24 cellular contexts compared by ENCODE assay signal in the genomic region with DNA sequence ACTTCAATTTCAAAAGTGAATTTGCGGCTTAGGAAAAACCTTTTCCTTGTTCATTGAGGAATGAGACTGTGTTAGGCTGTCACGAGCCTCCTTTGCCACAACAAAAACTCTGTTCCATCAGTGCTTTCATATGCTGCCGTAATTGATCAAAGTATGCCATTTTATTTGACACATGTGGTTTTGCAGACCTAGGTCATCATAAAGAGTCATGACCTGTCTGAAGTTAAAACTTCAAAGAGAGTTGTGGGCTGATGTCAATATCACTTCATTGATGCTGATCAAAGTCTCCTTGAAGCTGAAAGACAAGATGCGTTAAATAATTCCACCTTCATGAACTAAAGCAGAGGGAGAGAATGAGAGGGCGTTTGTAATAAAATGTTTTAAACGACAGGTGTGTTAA. TPM values are rescaled to one million over a fixed set of nuclear protein-coding genes. Genes with fewer than 3 reads are reported as not detected.
"Had no signal": no experiment of that assay in that cellular context is flagged by ENCODE, and none has a peak within 500 bp of the region (broad histone marks: within the 10 kb centered on the region; RNA-seq: fewer than 3 reads in every experiment).

No MANE protein-coding gene starts in this region.

- H3K9me3 Mint-ChIP-seq: activated naive CD8-positive, alpha-beta T cell treated with anti-CD3 and anti-CD28 coated beads, Interleukin-2, amount 50 U/mL, for 24 hours; activated T-helper 1 cell treated with anti-CD3 and anti-CD28 coated beads, Interleukin-12 subunit alpha, Interleukin-12 subunit beta, Interleukin-2, Interleukin-4 antibody, amounts not matched to agents 30 ng/mL and 10 ng/mL and 1 ng/mL, durations not matched to agents 14 hours and 24 hours and 36 hours; nephron; T-helper 2 cell treated with Interferon-gamma antibody and Interleukin-4, amounts not matched to agents 5 μg/mL and 100 μg/mL, for 36 hours had no signal

- ATAC-seq: activated naive CD8-positive, alpha-beta T cell treated with anti-CD3 and anti-CD28 coated beads, Interleukin-2, amount 50 U/mL, for 24 hours; gastroesophageal sphincter; left colon; right lobe of liver; stimulated activated naive CD8-positive, alpha-beta T cell treated with anti-CD3 and anti-CD28 coated beads, Interleukin-15, Interleukin-2, amounts not matched to agents 100 U/mL and 50 U/mL, for 24 hours had no signal

- H3K27me3 ChIP-seq: gastroesophageal sphincter, hepatocyte, right lobe of liver, testis, transverse colon had no signal

- H3K79me2 ChIP-seq: hepatocyte had no signal

- H3K4me3 ChIP-seq: gastroesophageal sphincter, hepatocyte, right lobe of liver, testis, transverse colon had no signal

- H3K27ac ChIP-seq: gastroesophageal sphincter, hepatocyte, right lobe of liver, testis, transverse colon had no signal

- H3K27ac Mint-ChIP-seq: activated naive CD8-positive, alpha-beta T cell treated with anti-CD3 and anti-CD28 coated beads, Interleukin-2, amount 50 U/mL, for 24 hours; activated T-helper 1 cell treated with anti-CD3 and anti-CD28 coated beads, Interleukin-12 subunit alpha, Interleukin-12 subunit beta, Interleukin-2, Interleukin-4 antibody, amounts not matched to agents 30 ng/mL and 10 ng/mL and 1 ng/mL, durations not matched to agents 14 hours and 24 hours and 36 hours; nephron; T-helper 2 cell treated with Interferon-gamma antibody and Interleukin-4, amounts not matched to agents 5 μg/mL and 100 μg/mL, for 36 hours had no signal

- H3K4me2 ChIP-seq: hepatocyte had no signal

- H3K9me3 ChIP-seq: gastroesophageal sphincter, right lobe of liver, testis, transverse colon had no signal

- H2AFZ ChIP-seq: hepatocyte had no signal

- H3K4me1 ChIP-seq: right lobe of liver, transverse colon had no signal

- H3K27me3 Mint-ChIP-seq: activated naive CD8-positive, alpha-beta T cell treated with anti-CD3 and anti-CD28 coated beads, Interleukin-2, amount 50 U/mL, for 24 hours had no signal

- DNase-seq: activated CD4-positive, alpha-beta T cell treated with anti-CD3 and anti-CD28 coated beads for 4 hours; activated CD4-positive, alpha-beta T cell treated with anti-CD3 and anti-CD28 coated beads, Interleukin-2, amount 50 U/mL, for 4 hours; activated CD4-positive, CD25-positive, alpha-beta regulatory T cell; activated effector memory CD4-positive, alpha-beta T cell treated with anti-CD3 and anti-CD28 coated beads, Interleukin-2, amount 50 U/mL, for 16 hours; activated naive CD4-positive, alpha-beta T cell treated with anti-CD3 and anti-CD28 coated beads, Interleukin-2, amount 50 U/mL, for 16 hours; activated naive CD8-positive, alpha-beta T cell treated with anti-CD3 and anti-CD28 coated beads, Interleukin-2, amount 50 U/mL, for 24 hours; amygdala; caudate nucleus; left colon; midbrain; right lobe of liver; stimulated activated CD4-positive, alpha-beta T cell treated with anti-CD3 and anti-CD28 coated beads, Interleukin-2, amount 100 ng/mL, for 48 hours; stimulated activated naive CD8-positive, alpha-beta T cell treated with anti-CD3 and anti-CD28 coated beads, Interleukin-15, Interleukin-2, amounts not matched to agents 100 U/mL and 50 U/mL, for 24 hours; testis; transverse colon had no signal

- H3K4me3 Mint-ChIP-seq: activated naive CD8-positive, alpha-beta T cell treated with anti-CD3 and anti-CD28 coated beads, Interleukin-2, amount 50 U/mL, for 24 hours; activated T-helper 1 cell treated with anti-CD3 and anti-CD28 coated beads, Interleukin-12 subunit alpha, Interleukin-12 subunit beta, Interleukin-2, Interleukin-4 antibody, amounts not matched to agents 30 ng/mL and 10 ng/mL and 1 ng/mL, durations not matched to agents 14 hours and 24 hours and 36 hours; nephron; T-helper 2 cell treated with Interferon-gamma antibody and Interleukin-4, amounts not matched to agents 5 μg/mL and 100 μg/mL, for 36 hours had no signal

- H3K36me3 ChIP-seq: right lobe of liver, transverse colon had no signal

RNA-seq across cellular contexts. Expression of a gene that starts 55.5 kb away (rescaled TPM):
- total RNA-seq: endothelial cell of umbilical vein, fibroblast of lung, fibroblast of villous mesenchyme, osteoblast had no signal
- polyA plus RNA-seq: endothelial cell of umbilical vein, fibroblast of lung had no signal
